In the genomic region with DNA sequence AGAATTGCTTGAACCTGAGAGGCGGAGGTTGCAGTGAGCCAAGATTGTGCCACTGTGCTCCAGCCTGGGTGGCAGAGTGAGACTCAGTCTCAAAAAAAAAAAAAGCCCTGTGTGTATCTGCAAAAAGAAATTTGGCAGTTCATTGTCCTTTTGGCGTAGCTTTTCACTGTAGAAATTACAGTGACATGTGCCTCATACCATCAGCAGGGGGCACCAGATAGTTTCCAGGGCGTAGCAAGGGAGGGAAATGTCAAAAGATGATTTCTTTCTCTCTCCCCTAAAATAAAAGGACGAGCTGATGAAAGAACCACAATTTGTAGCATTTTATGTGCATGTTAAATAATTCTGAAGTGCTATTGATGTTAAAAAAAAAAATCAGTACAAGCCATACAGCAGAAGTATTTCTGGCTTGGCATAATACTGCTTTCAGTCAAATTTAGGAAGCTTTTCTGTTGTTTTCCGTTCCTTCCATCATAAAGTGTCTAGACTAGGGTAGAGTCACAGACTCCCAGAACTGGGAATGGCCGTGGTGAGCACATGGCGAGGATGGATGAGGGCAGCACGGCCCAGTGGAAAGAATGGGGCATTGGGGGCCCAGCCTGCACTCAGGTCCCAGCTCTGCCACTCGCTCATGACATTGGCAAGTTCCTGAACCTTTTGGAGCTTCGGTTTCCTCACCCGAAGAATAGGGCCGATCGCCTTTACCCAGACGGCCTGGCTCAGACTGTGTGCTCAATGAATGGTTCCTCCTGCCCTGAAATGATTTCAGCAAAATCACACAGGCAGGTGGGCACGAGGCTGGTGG, we compare ENCODE assay signal across 8 cellular contexts. TPM values are rescaled to one million over a fixed set of nuclear protein-coding genes. Genes with fewer than 3 reads are reported as not detected.
DNase-seq lines count a peak whose midpoint lies in the region; ATAC-seq and TF ChIP-seq lines count a peak whose summit lies in the region.

No MANE protein-coding gene starts in this region.

- H3K4me3 ChIP-seq in DND-41 (ENCODE audit: low read depth in 1 of 2, low read length in 2 of 2), result no peak overlapping the region
- no peak overlapping the region for H3K4me3 ChIP-seq in SJCRH30
- H3K4me3 ChIP-seq in left ventricle myocardium inferior, result no peak overlapping the region
- H3K4me3 ChIP-seq in skeletal muscle cell (ENCODE audit: low read depth, low read length), result no peak overlapping the region

- peak; percentile 68 for DNase-seq in DND-41
- DNase-seq in HuH-7 (ENCODE audit: low spot score), result peak; percentile 51
- peak; percentile 21 to 69 for DNase-seq in SJCRH30
- DNase-seq in activated naive CD4-positive, alpha-beta T cell treated with anti-CD3 and anti-CD28 coated beads, Interleukin-2, amount 50 U/mL, for 72 hours (ENCODE audit: low spot score in 2 of 2), result peak in 1 of 2 donors; percentile 66
- DNase-seq in left ventricle myocardium inferior, result no peak
- DNase-seq in skeletal muscle cell (ENCODE audit: low read depth), result peak; percentile 7

- H2AFZ ChIP-seq in DND-41 (ENCODE audit: low read depth, low read length), result no peak overlapping the region

- H3K36me3 ChIP-seq in DND-41 (ENCODE audit: insufficient read depth, low read length), result no peaks in the 10 kb centered on the region
- no peaks in the 10 kb centered on the region for H3K36me3 ChIP-seq in SJCRH30
- H3K36me3 ChIP-seq in left ventricle myocardium inferior, result peaks cover 6% of the 10 kb centered on the region

- H3K9me3 ChIP-seq in DND-41 (ENCODE audit: insufficient read depth, low read length, severe bottlenecking) (no peaks in the 10 kb centered on the region), SJCRH30 (replicated peaks) (no peaks in the 10 kb centered on the region), left ventricle myocardium inferior (replicated peaks) (no peaks in the 10 kb centered on the region)

- ATAC-seq in DND-41 (ENCODE audit: insufficient read depth, low read depth) (no peak), GM21526 (IDR thresholded peaks at IDR 0.05; ENCODE audit: low FRiP score, unreplicated experiment) (no peak), GM19328 (IDR thresholded peaks at IDR 0.05; ENCODE audit: unreplicated experiment) (no peak)
- ATAC-seq in activated naive CD4-positive, alpha-beta T cell treated with anti-CD3 and anti-CD28 coated beads, Interleukin-2, amount 50 U/mL, for 72 hours, result no peak

- H3K4me2 ChIP-seq in DND-41 (ENCODE audit: insufficient read depth, low read length), result no peak overlapping the region

- H3K27ac Mint-ChIP-seq in activated naive CD4-positive, alpha-beta T cell treated with anti-CD3 and anti-CD28 coated beads, Interleukin-2, amount 50 U/mL, for 72 hours, result peak overlapping the region; percentile 92 to 95

- H3K9ac ChIP-seq in DND-41 (ENCODE audit: low read depth, low read length), result no peak overlapping the region

- no peak overlapping the region for H3K27ac ChIP-seq in DND-41 (ENCODE audit: low read length)
- H3K27ac ChIP-seq in SJCRH30, result no peak overlapping the region
- H3K27ac ChIP-seq in left ventricle myocardium inferior (replicated peaks), result peak overlapping the region; percentile 7

- TF ChIP-seq CTCF in DND-41 (IDR thresholded peaks at IDR 0.05; ENCODE audit: borderline replicate concordance, extremely low read depth, low read length, poor library complexity, severe bottlenecking), result peak; percentile 83
- TF ChIP-seq CTCF in left ventricle myocardium inferior (IDR thresholded peaks at IDR 0.05; ENCODE audit: borderline replicate concordance), result peak; percentile 87

- peaks cover 28 to 48% of the 10 kb centered on the region in 2 donors for H3K36me3 Mint-ChIP-seq in activated naive CD4-positive, alpha-beta T cell treated with anti-CD3 and anti-CD28 coated beads, Interleukin-2, amount 50 U/mL, for 72 hours

- H3K27me3 ChIP-seq in DND-41 (ENCODE audit: insufficient read depth, low read length, poor library complexity), result no peaks in the 10 kb centered on the region
- H3K27me3 ChIP-seq in SJCRH30, result no peaks in the 10 kb centered on the region
- no peaks in the 10 kb centered on the region for H3K27me3 ChIP-seq in left ventricle myocardium inferior (ENCODE audit: low read depth)

- no peaks in the 10 kb centered on the region for H3K9me3 Mint-ChIP-seq in activated naive CD4-positive, alpha-beta T cell treated with anti-CD3 and anti-CD28 coated beads, Interleukin-2, amount 50 U/mL, for 72 hours

- H3K4me1 ChIP-seq in DND-41 (ENCODE audit: insufficient read depth, low read length), result peaks cover 26% of the 10 kb centered on the region
- H3K4me1 ChIP-seq in SJCRH30, result no peaks in the 10 kb centered on the region; the same call in 1 of the 2 replicates
- H3K4me1 ChIP-seq in left ventricle myocardium inferior, result peaks cover 30% of the 10 kb centered on the region

- peaks cover 6% of the 10 kb centered on the region; the same call in 1 of the 2 replicates for H4K20me1 ChIP-seq in DND-41 (ENCODE audit: insufficient read depth, low read length)

- intact Hi-C loops in left ventricle myocardium inferior (cut with micrococcal nuclease), result loop anchor here (5.0 kb wide), 1 partner anchor 290 kb away; no protein-coding TSS in a partner anchor

- H3K79me2 ChIP-seq in DND-41 (ENCODE audit: insufficient read depth, low read length), result no peaks in the 10 kb centered on the region

RNA-seq across cellular contexts. Expression of gene RFLNB, which starts 33.3 kb away (rescaled TPM):
- total RNA-seq in SJCRH30 (2014; rRNA removed; shearing (Covaris generic)), result 30.3 and 32.1 TPM in 2 replicates
- total RNA-seq in activated naive CD4-positive, alpha-beta T cell treated with anti-CD3 and anti-CD28 coated beads, Interleukin-2, amount 50 U/mL, for 72 hours, result 10 to 100 TPM; 42.3 to 71.5 TPM
- total RNA-seq in left ventricle myocardium inferior, result 13.0 TPM

RNA-seq across cellular contexts. Expression of gene RPH3AL, which starts 59.8 kb away (rescaled TPM):
- total RNA-seq in SJCRH30 (2014; rRNA removed; shearing (Covaris generic)), result 2.6 and 3.0 TPM in 2 replicates
- total RNA-seq in activated naive CD4-positive, alpha-beta T cell treated with anti-CD3 and anti-CD28 coated beads, Interleukin-2, amount 50 U/mL, for 72 hours, result 1 to 10 TPM; 2.0 to 3.8 TPM
- total RNA-seq in left ventricle myocardium inferior, result 4.0 TPM
